ENCODE assay signal across 8 cellular contexts in the genomic region with DNA sequence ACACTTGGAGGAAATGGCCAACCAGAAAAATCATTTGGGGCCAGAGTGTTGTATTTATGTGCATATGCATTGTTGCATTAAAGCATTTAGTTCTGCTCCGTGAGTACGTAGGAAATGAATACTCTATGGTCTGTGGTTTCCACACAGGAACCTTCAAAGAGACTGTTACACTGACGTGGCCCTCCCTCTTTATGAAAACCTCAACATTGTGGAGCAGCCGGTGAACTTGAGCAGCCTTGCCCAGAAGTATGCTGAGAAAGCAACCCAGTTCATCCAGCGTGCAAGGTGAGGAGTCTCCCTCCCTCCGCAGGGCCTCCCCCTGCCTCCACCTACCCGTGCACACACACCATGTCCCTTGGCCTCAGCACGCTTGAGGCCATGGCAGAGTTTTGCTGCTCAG.
DNase-seq lines count a peak whose midpoint lies in the region; ATAC-seq, FAIRE-seq and TF ChIP-seq lines count a peak whose summit lies in the region.

No MANE protein-coding gene starts in this region.

- H3K27ac ChIP-seq in GM12878 (ENCODE audit: control insufficient read depth, insufficient read depth) (no peak overlapping the region), caudate nucleus (ENCODE audit: low read depth, low read length) (no peak overlapping the region), mammary epithelial cell (ENCODE audit: insufficient read depth, low read depth, low read length) (no peak overlapping the region)

- no peak overlapping the region for H3K9ac ChIP-seq in GM12878 (ENCODE audit: control insufficient read depth, insufficient read depth, low read length)
- no peak overlapping the region for H3K9ac ChIP-seq in mammary epithelial cell (ENCODE audit: insufficient read depth, low read length)

- no peak for TF ChIP-seq POLR2A in GM12878 (IDR thresholded peaks at IDR 0.05; ENCODE audit: low read depth, low read length)

- in situ Hi-C loops in GM12878 (cut with MboI) (no loop called here), mammary epithelial cell (cut with MboI; ENCODE audit: low sequenced_read_pairs in 2 of 2) (no loop called here)

- intact Hi-C loops in GM12878 (cut with micrococcal nuclease; ENCODE audit: unreplicated experiment) (no loop called here), mammary epithelial cell (cut with micrococcal nuclease) (no loop called here)

- TF ChIP-seq RAD21 in GM12878 (IDR thresholded peaks at IDR 0.05; ENCODE audit: insufficient read depth, low read depth, low read length), result no peak

- H3K79me2 ChIP-seq in GM12878 (ENCODE audit: control insufficient read depth, insufficient read depth, low read length) (no peaks in the 10 kb centered on the region), mammary epithelial cell (ENCODE audit: insufficient read depth, low read length) (no peaks in the 10 kb centered on the region)

- ATAC-seq in HG02852 (IDR thresholded peaks at IDR 0.05; ENCODE audit: unreplicated experiment), result peak; percentile 91
- peak; percentile 92 for ATAC-seq in GM12878

- peak overlapping the region; percentile 54; the same call in 1 of the 2 replicates for H3K4me2 ChIP-seq in GM12878 (ENCODE audit: control insufficient read depth, insufficient read depth)
- no peak overlapping the region for H3K4me2 ChIP-seq in mammary epithelial cell (ENCODE audit: insufficient read depth, low read depth, low read length)

- H3K4me1 ChIP-seq in GM12878 (ENCODE audit: control insufficient read depth, insufficient read depth, low read length) (peaks cover 13% of the 10 kb centered on the region), mammary epithelial cell (ENCODE audit: insufficient read depth, low read length) (no peaks in the 10 kb centered on the region)

- POLR2A ChIA-PET in GM12878 (lab: Charles Lee), result no interaction called here

- BruUV-seq in GM12878 (replicated peaks; lab: Mats Ljungman, UMichigan) (no TSS peak), mammary epithelial cell (replicated peaks; lab: Mats Ljungman, UMichigan) (no TSS peak)

- TF ChIP-seq EP300 in GM12878 (IDR thresholded peaks at IDR 0.05; ENCODE audit: borderline replicate concordance in 1 of 2, control insufficient read depth in 1 of 2, low read depth in 2 of 2, low read length in 2 of 2), result no peak

- dilution Hi-C loops in mammary epithelial cell (cut with HindIII; ENCODE audit: low sequenced_read_pairs), result no loop called here

- DNase-seq in Daoy (ENCODE audit: low read depth) (peak; percentile 40), T-helper 2 cell (peak in 4 of 5 experiments; percentile 25 to 99 (median 64)), GM12878 (ENCODE audit: low read depth, low spot score) (peak; percentile 51), H7 (no peak), caudate nucleus (lab: John Stamatoyannopoulos, UW) (no peak), mammary epithelial cell (no peak)
- peak; percentile 72 for DNase-seq in stimulated activated CD8-positive, alpha-beta memory T cell treated with anti-CD3 and anti-CD28 coated beads, Interleukin-4, amount 100 ng/mL, for 48 hours

- H3K36me3 ChIP-seq in GM12878 (ENCODE audit: control insufficient read depth in 2 of 2, insufficient read depth in 2 of 2, low read length in 1 of 2) (no peaks in the 10 kb centered on the region), H7 (replicated peaks; ENCODE audit: control insufficient read depth, insufficient read depth, low read length) (no peaks in the 10 kb centered on the region), mammary epithelial cell (ENCODE audit: insufficient read depth, low read length) (no peaks in the 10 kb centered on the region)

- no peaks in the 10 kb centered on the region for H3K27me3 ChIP-seq in GM12878 (replicated peaks in 1 of 2; ENCODE audit: control insufficient read depth in 2 of 2, insufficient read depth in 2 of 2, low read length in 1 of 2)
- no peaks in the 10 kb centered on the region for H3K27me3 ChIP-seq in H7 (ENCODE audit: control insufficient read depth, insufficient read depth, low read length)
- H3K27me3 ChIP-seq in mammary epithelial cell (ENCODE audit: insufficient read depth, low read length), result no peaks in the 10 kb centered on the region

- SMC1A ChIA-PET in GM12878 (lab: Charles Lee; ENCODE audit: uncharacterized antibody, unreplicated experiment), result interaction anchor here (0.9 kb wide), 1 partner anchor 93 kb away, joined by 3 read pairs; no protein-coding TSS in a partner anchor

- RAD21 ChIA-PET in GM12878 (lab: Charles Lee; ENCODE audit: unreplicated experiment), result interaction anchor here (1.4 kb wide), 1 partner anchor 80 kb away, joined by 4 read pairs; no protein-coding TSS in a partner anchor

- H2AFZ ChIP-seq in GM12878 (ENCODE audit: control insufficient read depth, low read depth, low read length), result peak overlapping the region; percentile 58
- H2AFZ ChIP-seq in mammary epithelial cell (ENCODE audit: low read depth, low read length), result no peak overlapping the region

- H3K9me3 ChIP-seq in GM12878 (replicated peaks; ENCODE audit: control insufficient read depth, insufficient read depth, low read length) (no peaks in the 10 kb centered on the region), mammary epithelial cell (replicated peaks; ENCODE audit: insufficient read depth, low read length) (no peaks in the 10 kb centered on the region)

- CTCF ChIA-PET in GM12878 (lab: Yijun Ruan, JAX), result interaction anchor here (0.9 kb wide), 1 partner anchor 106 kb away, joined by 3 read pairs; no protein-coding TSS in a partner anchor
- CTCF ChIA-PET in mammary epithelial cell (lab: Charles Lee; ENCODE audit: low non-redundant PET), result no interaction called here

- 3% methylated on average over 8 of the region's 8 CpGs for WGBS in GM12878 (ENCODE audit: insufficient coverage, insufficient replicate concordance, low lambda C conversion rate, missing lambda C conversion rate)
- whole genome bisulfite sequencing in mammary epithelial cell (ENCODE audit: low coverage, missing lambda C conversion rate), result 84% methylated on average over 7 of the region's 8 CpGs

- no peaks in the 10 kb centered on the region for H4K20me1 ChIP-seq in GM12878 (ENCODE audit: control insufficient read depth, insufficient read depth)
- H4K20me1 ChIP-seq in mammary epithelial cell (ENCODE audit: insufficient read depth, low read length), result no peaks in the 10 kb centered on the region

- no peak overlapping the region for H3K4me3 ChIP-seq in GM12878
- no peak overlapping the region for H3K4me3 ChIP-seq in H7 (ENCODE audit: insufficient read depth, low read depth, low read length)
- no peak overlapping the region for H3K4me3 ChIP-seq in mammary epithelial cell (replicated peaks in 1 of 3; ENCODE audit: insufficient read depth in 1 of 3, low read depth in 2 of 3, low read length in 3 of 3)

- peak; percentile 88 for FAIRE-seq in GM12878 (lab: Jason Lieb, UNC)

- TF ChIP-seq CTCF in GM12878 (IDR thresholded peaks at IDR 0.05 in 2 of 3, conservative IDR thresholded peaks at IDR 0.05 in 1 of 3; ENCODE audit: control insufficient read depth in 2 of 3, extremely low read depth in 1 of 3, insufficient read depth in 1 of 3, low read depth in 3 of 3, low read length in 3 of 3) (no peak), mammary epithelial cell (conservative IDR thresholded peaks at IDR 0.05 in 1 of 2, IDR thresholded peaks at IDR 0.05 in 1 of 2; ENCODE audit: extremely low read depth in 1 of 2, insufficient read depth in 1 of 2, low read depth in 1 of 2, low read length in 2 of 2) (no peak)

TF ChIP-seq in GM12878, 131 proteins besides CTCF, POLR2A, EP300 and RAD21 (continues in another document):
- no peak for TF ChIP-seq MEF2A (IDR thresholded peaks at IDR 0.05; ENCODE audit: insufficient read depth, low read depth, low read length)
- 0 out of 2 replicates have a peak, but pooled peaks have one; percentile 21 for TF ChIP-seq IRF4 (IDR thresholded peaks at IDR 0.05; ENCODE audit: low read depth, low read length)
- peak; percentile 34; the same call in 1 of the 2 replicates for TF ChIP-seq CREM (IDR thresholded peaks at IDR 0.05; ENCODE audit: low read depth)
- peak; percentile 98 for TF ChIP-seq RUNX3 (IDR thresholded peaks at IDR 0.05; ENCODE audit: low read length)
- TF ChIP-seq NFIC (IDR thresholded peaks at IDR 0.05; ENCODE audit: low read depth, low read length), result peak; percentile 69
- TF ChIP-seq CBFB (IDR thresholded peaks at IDR 0.05; ENCODE audit: low read depth), result peak; percentile 70; the same call in 1 of the 2 replicates
- no peak for TF ChIP-seq ZNF274 (IDR thresholded peaks at IDR 0.05; ENCODE audit: insufficient read depth, insufficient read length)
- TF ChIP-seq, protein P1, sequence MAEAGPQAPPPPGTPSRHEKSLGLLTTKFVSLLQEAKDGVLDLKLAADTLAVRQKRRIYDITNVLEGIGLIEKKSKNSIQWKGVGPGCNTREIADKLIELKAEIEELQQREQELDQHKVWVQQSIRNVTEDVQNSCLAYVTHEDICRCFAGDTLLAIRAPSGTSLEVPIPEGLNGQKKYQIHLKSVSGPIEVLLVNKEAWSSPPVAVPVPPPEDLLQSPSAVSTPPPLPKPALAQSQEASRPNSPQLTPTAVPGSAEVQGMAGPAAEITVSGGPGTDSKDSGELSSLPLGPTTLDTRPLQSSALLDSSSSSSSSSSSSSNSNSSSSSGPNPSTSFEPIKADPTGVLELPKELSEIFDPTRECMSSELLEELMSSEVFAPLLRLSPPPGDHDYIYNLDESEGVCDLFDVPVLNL (IDR thresholded peaks at IDR 0.05; ENCODE audit: low read depth, low read length), result no peak
- TF ChIP-seq SREBF1 (IDR thresholded peaks at IDR 0.05; ENCODE audit: low read length), result no peak
- TF ChIP-seq EED (IDR thresholded peaks at IDR 0.05; ENCODE audit: low read depth), result peak; percentile 48; the same call in 1 of the 2 replicates
- no peak for TF ChIP-seq ZNF207 (IDR thresholded peaks at IDR 0.05; ENCODE audit: borderline replicate concordance)
- peak; percentile 70 for TF ChIP-seq TCF7 (IDR thresholded peaks at IDR 0.05; ENCODE audit: borderline replicate concordance)
- TF ChIP-seq CBX3 (IDR thresholded peaks at IDR 0.05; ENCODE audit: borderline replicate concordance, low read depth), result no peak
- peak; percentile 51 for TF ChIP-seq JUNB (IDR thresholded peaks at IDR 0.05)
- TF ChIP-seq POU2F2 (IDR thresholded peaks at IDR 0.05; ENCODE audit: borderline replicate concordance, low read depth, low read length), result peak; percentile 62; the same call in 1 of the 3 replicates
- peak; percentile 40; the same call in 1 of the 2 replicates for TF ChIP-seq CREB1 (IDR thresholded peaks at IDR 0.05; ENCODE audit: low read depth)
- TF ChIP-seq PAX5 (IDR thresholded peaks at IDR 0.05; ENCODE audit: borderline replicate concordance, low read depth, low read length), result peak; percentile 88; the same call in 1 of the 2 replicates
- no peak for TF ChIP-seq CHD4 (IDR thresholded peaks at IDR 0.05)
- TF ChIP-seq TCF12 (IDR thresholded peaks at IDR 0.05; ENCODE audit: low read depth, low read length), result no peak
- peak; percentile 66; the same call in 1 of the 2 replicates for TF ChIP-seq GABPA (IDR thresholded peaks at IDR 0.05; ENCODE audit: low read depth)

Comparison
In these comparisons a context has a peak if more than half of its experiments do, and no peak if none do; other contexts are left out.
1. DNase-seq: peak in Daoy (single experiment), T-helper 2 cell (4 of 5), GM12878 (single experiment) and stimulated activated CD8-positive, alpha-beta memory T cell treated with anti-CD3 and anti-CD28 coated beads, Interleukin-4, amount 100 ng/mL, for 48 hours (single experiment); none in H7 (single experiment), caudate nucleus (0 of 61) and mammary epithelial cell (single experiment).